In the genomic region with DNA sequence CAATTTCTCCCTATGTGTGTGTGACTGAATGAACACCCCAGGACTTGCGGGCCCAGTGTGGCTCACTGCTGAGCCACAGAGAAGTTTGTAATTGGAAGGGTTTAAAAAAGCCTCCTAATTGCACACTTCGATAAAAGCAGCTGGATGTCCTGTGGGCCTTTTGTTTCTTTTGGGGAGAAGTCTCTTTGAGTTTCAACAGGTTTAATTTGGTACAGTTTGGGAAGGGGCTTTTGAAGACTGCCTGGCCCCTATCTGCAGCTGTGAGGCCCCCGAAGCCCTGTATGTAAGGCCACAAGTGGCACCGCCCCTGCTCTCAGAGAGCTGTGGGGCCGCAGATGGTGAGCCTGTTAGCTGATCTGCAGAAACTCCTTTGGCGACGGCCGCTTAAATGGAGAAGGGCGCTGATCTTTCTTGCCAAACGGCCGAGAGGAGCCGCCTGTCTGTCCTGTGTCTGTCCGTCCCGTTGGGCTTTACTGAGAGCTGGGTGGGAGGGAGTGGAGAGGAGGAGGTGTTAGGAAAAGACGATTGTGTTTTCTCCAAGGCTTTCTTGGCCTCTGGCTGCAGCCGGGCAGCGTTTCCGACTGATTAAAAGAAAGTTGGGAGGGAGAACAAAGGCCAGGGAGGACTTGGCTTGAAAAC, we compare ENCODE assay signal across 9 cellular contexts. TPM values are rescaled to one million over a fixed set of nuclear protein-coding genes. Genes with fewer than 3 reads are reported as not detected.
DNase-seq lines count a peak whose midpoint lies in the region; ATAC-seq and TF ChIP-seq lines count a peak whose summit lies in the region.
"Had no signal": no experiment of that assay in that cellular context is flagged by ENCODE, and none has a peak within 500 bp of the region (broad histone marks: within the 10 kb centered on the region; RNA-seq: fewer than 3 reads in every experiment).

No MANE protein-coding gene starts in this region.

- peaks cover 48% of the 10 kb centered on the region for H3K27me3 Mint-ChIP-seq in activated CD8-positive, alpha-beta T cell treated with anti-CD3 and anti-CD28 coated beads for 36 hours
- peaks cover 27% of the 10 kb centered on the region for H3K27me3 Mint-ChIP-seq in activated CD8-positive, alpha-beta T cell treated with anti-CD3 and anti-CD28 coated beads, Interleukin-2, amount 10 ng/mL, durations not matched to agents 7 days and 5 days (ENCODE audit: low read depth)
- peaks cover 12% of the 10 kb centered on the region for H3K27me3 Mint-ChIP-seq in Calu3 (ENCODE audit: unreplicated experiment)

- DNase-seq in activated CD8-positive, alpha-beta T cell treated with anti-CD3 and anti-CD28 coated beads for 36 hours: peak; percentile 8
- no peak for DNase-seq in activated CD8-positive, alpha-beta T cell treated with anti-CD3 and anti-CD28 coated beads, Interleukin-2, amount 10 ng/mL, durations not matched to agents 7 days and 5 days
- DNase-seq in ecto neural progenitor cell (ENCODE audit: low spot score) (peak; percentile 77), medulla oblongata (ENCODE audit: extremely low spot score) (peak; percentile 33), uterus (no peak), Calu3 (no peak)
- no peak for DNase-seq in activated CD8-positive, alpha-beta memory T cell treated with anti-CD3 and anti-CD28 coated beads for 24 hours

- intact Hi-C loops in activated CD8-positive, alpha-beta T cell treated with anti-CD3 and anti-CD28 coated beads for 36 hours (cut with micrococcal nuclease): no loop called here
- intact Hi-C loops in uterus (cut with DNase I; ENCODE audit: low total_unique reads): no loop called here
- intact Hi-C loops in Calu3 (cut with micrococcal nuclease; ENCODE audit: unreplicated experiment): no loop called here

- H3K9me3 Mint-ChIP-seq in activated CD8-positive, alpha-beta T cell treated with anti-CD3 and anti-CD28 coated beads for 36 hours: no peaks in the 10 kb centered on the region
- no peaks in the 10 kb centered on the region for H3K9me3 Mint-ChIP-seq in activated CD8-positive, alpha-beta T cell treated with anti-CD3 and anti-CD28 coated beads, Interleukin-2, amount 10 ng/mL, durations not matched to agents 7 days and 5 days (ENCODE audit: insufficient read depth)
- no peaks in the 10 kb centered on the region for H3K9me3 Mint-ChIP-seq in Calu3 (ENCODE audit: low read depth, unreplicated experiment)

- no TSS peak for BruUV-seq in Calu3 (replicated peaks; lab: Mats Ljungman, UMichigan)

- H3K27ac ChIP-seq in uterus: peak overlapping the region; percentile 88 to 91

- H3K36me3 Mint-ChIP-seq in activated CD8-positive, alpha-beta T cell treated with anti-CD3 and anti-CD28 coated beads for 36 hours (ENCODE audit: low read depth): no peaks in the 10 kb centered on the region
- H3K36me3 Mint-ChIP-seq in activated CD8-positive, alpha-beta T cell treated with anti-CD3 and anti-CD28 coated beads, Interleukin-2, amount 10 ng/mL, durations not matched to agents 7 days and 5 days (ENCODE audit: low read depth): no peaks in the 10 kb centered on the region
- H3K36me3 Mint-ChIP-seq in Calu3 (ENCODE audit: insufficient read depth, unreplicated experiment): no peaks in the 10 kb centered on the region
- H3K36me3 Mint-ChIP-seq: CD14-positive monocyte had no signal

- no peak overlapping the region for H3K4me3 Mint-ChIP-seq in activated CD8-positive, alpha-beta T cell treated with anti-CD3 and anti-CD28 coated beads for 36 hours
- no peak overlapping the region for H3K4me3 Mint-ChIP-seq in activated CD8-positive, alpha-beta T cell treated with anti-CD3 and anti-CD28 coated beads, Interleukin-2, amount 10 ng/mL, durations not matched to agents 7 days and 5 days
- no peak overlapping the region for H3K4me3 Mint-ChIP-seq in Calu3 (ENCODE audit: low read depth, unreplicated experiment)

- no peak for TF ChIP-seq CTCF in activated CD8-positive, alpha-beta T cell treated with anti-CD3 and anti-CD28 coated beads for 36 hours (IDR thresholded peaks at IDR 0.05)
- TF ChIP-seq CTCF in uterus (IDR thresholded peaks at IDR 0.05): no peak
- no peak for TF ChIP-seq CTCF in Calu3 (IDR thresholded peaks at IDR 0.05; ENCODE audit: unreplicated experiment)

- H3K9me3 ChIP-seq in uterus: no peaks in the 10 kb centered on the region

- no peaks in the 10 kb centered on the region for H3K36me3 ChIP-seq in uterus

- CTCF ChIA-PET in activated CD8-positive, alpha-beta T cell treated with anti-CD3 and anti-CD28 coated beads for 36 hours (lab: Charles Lee): no interaction called here
- CTCF ChIA-PET in activated CD8-positive, alpha-beta T cell treated with anti-CD3 and anti-CD28 coated beads, Interleukin-2, amount 10 ng/mL, durations not matched to agents 7 days and 5 days (lab: Charles Lee): no interaction called here
- CTCF ChIA-PET in Calu3 (lab: Charles Lee): no interaction called here

- POLR2A ChIA-PET in activated CD8-positive, alpha-beta T cell treated with anti-CD3 and anti-CD28 coated beads for 36 hours (lab: Charles Lee): no interaction called here
- POLR2A ChIA-PET in activated CD8-positive, alpha-beta T cell treated with anti-CD3 and anti-CD28 coated beads, Interleukin-2, amount 10 ng/mL, durations not matched to agents 7 days and 5 days (lab: Charles Lee): no interaction called here

- H3K4me1 Mint-ChIP-seq in activated CD8-positive, alpha-beta T cell treated with anti-CD3 and anti-CD28 coated beads for 36 hours (ENCODE audit: low read depth): peaks cover 5% of the 10 kb centered on the region
- peaks cover 6% of the 10 kb centered on the region for H3K4me1 Mint-ChIP-seq in activated CD8-positive, alpha-beta T cell treated with anti-CD3 and anti-CD28 coated beads, Interleukin-2, amount 10 ng/mL, durations not matched to agents 7 days and 5 days (ENCODE audit: low read depth)
- H3K4me1 Mint-ChIP-seq in Calu3 (ENCODE audit: low read depth, unreplicated experiment): no peaks in the 10 kb centered on the region

- H3K27me3 ChIP-seq in uterus: no peaks in the 10 kb centered on the region

- peak; percentile 21 for ATAC-seq in activated CD8-positive, alpha-beta T cell treated with anti-CD3 and anti-CD28 coated beads for 36 hours
- no peak for ATAC-seq in activated CD8-positive, alpha-beta T cell treated with anti-CD3 and anti-CD28 coated beads, Interleukin-2, amount 10 ng/mL, durations not matched to agents 7 days and 5 days
- ATAC-seq in GM18907 (IDR thresholded peaks at IDR 0.05; ENCODE audit: unreplicated experiment): no peak

- H3K4me3 ChIP-seq in uterus: peak overlapping the region; percentile 64 to 66

- no peak overlapping the region for H3K27ac Mint-ChIP-seq in activated CD8-positive, alpha-beta T cell treated with anti-CD3 and anti-CD28 coated beads for 36 hours
- H3K27ac Mint-ChIP-seq in activated CD8-positive, alpha-beta T cell treated with anti-CD3 and anti-CD28 coated beads, Interleukin-2, amount 10 ng/mL, durations not matched to agents 7 days and 5 days: no peak overlapping the region
- no peak overlapping the region for H3K27ac Mint-ChIP-seq in Calu3 (ENCODE audit: unreplicated experiment)
- H3K27ac Mint-ChIP-seq: CD14-positive monocyte had no signal

- peaks cover 0 to 8% of the 10 kb centered on the region in 2 donors for H3K4me1 ChIP-seq in uterus

- peak in 1 of 2 donors; percentile 15 for TF ChIP-seq POLR2A in uterus (IDR thresholded peaks at IDR 0.05)

RNA-seq across cellular contexts. Expression of gene FBLN1, which starts 2.1 kb away (rescaled TPM):
- total RNA-seq in activated CD8-positive, alpha-beta T cell treated with anti-CD3 and anti-CD28 coated beads for 36 hours: under 1 TPM in 1 of 2 experiments, not detected in 1; 0.56 TPM
- total RNA-seq in activated CD8-positive, alpha-beta T cell treated with anti-CD3 and anti-CD28 coated beads, Interleukin-2, amount 10 ng/mL, durations not matched to agents 7 days and 5 days: not detected
- total RNA-seq in uterus: 100 to 1,000 TPM; 388 to 644 (median 479) TPM
- 28.4 and 28.6 TPM in 2 replicates for total RNA-seq in Calu3 (2022)

Comparison
In these comparisons a context has a peak if more than half of its experiments do, and no peak if none do; other contexts are left out.
1. DNase-seq: peak in activated CD8-positive, alpha-beta T cell treated with anti-CD3 and anti-CD28 coated beads for 36 hours (single experiment), ecto neural progenitor cell (single experiment) and medulla oblongata (single experiment); none in activated CD8-positive, alpha-beta T cell treated with anti-CD3 and anti-CD28 coated beads, Interleukin-2, amount 10 ng/mL, durations not matched to agents 7 days and 5 days (single experiment), uterus (0 of 2), activated CD8-positive, alpha-beta memory T cell treated with anti-CD3 and anti-CD28 coated beads for 24 hours (single experiment) and Calu3 (single experiment).
2. RNA of gene FBLN1, which starts 2.1 kb away (total RNA-seq): 388 to 644 TPM in uterus and 28.4 to 28.6 TPM in Calu3; 0.56 TPM in activated CD8-positive, alpha-beta T cell treated with anti-CD3 and anti-CD28 coated beads for 36 hours and not detected in activated CD8-positive, alpha-beta T cell treated with anti-CD3 and anti-CD28 coated beads, Interleukin-2, amount 10 ng/mL, durations not matched to agents 7 days and 5 days; every median in the first group is over 10 times any median in the second.